In the genomic region with DNA sequence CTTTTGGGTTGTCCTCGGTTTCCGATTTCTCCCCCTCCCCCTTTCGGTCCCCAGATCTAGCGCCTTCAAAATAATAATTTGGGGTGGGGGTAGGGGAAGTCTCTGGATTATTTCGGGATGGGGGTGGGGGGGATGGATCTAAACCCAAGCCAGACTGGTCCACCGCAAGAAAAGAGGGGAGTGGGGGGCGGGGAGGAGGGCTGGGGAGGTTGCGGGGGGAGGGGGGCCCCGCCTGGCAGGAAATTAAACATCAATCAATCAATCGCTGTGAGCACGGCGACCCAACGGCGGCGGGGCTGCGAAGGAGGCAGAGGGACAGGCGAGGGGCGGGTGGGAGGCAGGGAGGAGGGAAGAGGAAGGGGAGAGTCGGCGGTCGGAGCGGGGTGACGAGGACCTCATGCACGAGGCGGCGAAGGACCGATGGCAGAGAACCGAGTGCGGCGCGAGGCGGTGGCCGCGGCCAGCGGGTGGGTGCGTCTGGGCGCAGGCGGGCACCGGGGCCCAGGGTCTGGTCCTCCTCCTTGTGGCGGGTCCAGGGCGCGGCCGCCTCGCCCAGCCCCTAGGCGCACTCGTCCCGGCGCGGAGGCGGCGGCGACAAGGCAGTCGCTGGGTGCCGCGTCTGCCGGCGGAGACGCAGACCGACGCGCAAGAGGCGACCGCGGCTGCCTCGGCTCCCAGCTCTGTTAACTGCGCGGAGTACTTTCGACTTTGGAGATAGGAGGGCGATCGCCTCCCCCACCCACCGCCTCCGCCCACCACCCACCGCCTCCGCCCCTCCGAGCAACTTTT, we compare ENCODE assay signal across 8 cellular contexts. TPM values are rescaled to one million over a fixed set of nuclear protein-coding genes. Genes with fewer than 3 reads are reported as not detected.
A peak's percentile ranks its signal among the peaks of the same experiment; 100 is the strongest.
DNase-seq lines count a peak whose midpoint lies in the region; ATAC-seq lines count a peak whose summit lies in the region.

No MANE protein-coding gene starts in this region.

- peak; percentile 25 for ATAC-seq in HG02642 (IDR thresholded peaks at IDR 0.05; ENCODE audit: poor library complexity, unreplicated experiment)

- no peaks in the 10 kb centered on the region for H3K36me3 Mint-ChIP-seq in immature natural killer cell
- H3K36me3 Mint-ChIP-seq in stimulated activated naive CD8-positive, alpha-beta T cell treated with anti-CD3 and anti-CD28 coated beads, Interleukin-15, Interleukin-2, amounts not matched to agents 100 ng/mL and 50 ng/mL, for 24 hours (ENCODE audit: low read depth): peaks cover 5% of the 10 kb centered on the region

- peaks cover 0 to 9% (median 5%) of the 10 kb centered on the region in 6 donors for H3K9me3 Mint-ChIP-seq in immature natural killer cell
- peaks cover 5% of the 10 kb centered on the region for H3K9me3 Mint-ChIP-seq in stimulated activated naive CD8-positive, alpha-beta T cell treated with anti-CD3 and anti-CD28 coated beads, Interleukin-15, Interleukin-2, amounts not matched to agents 100 ng/mL and 50 ng/mL, for 24 hours

- peak overlapping the region; percentile 70 to 83 (median 79) for H3K4me3 Mint-ChIP-seq in immature natural killer cell
- H3K4me3 Mint-ChIP-seq in stimulated activated naive CD8-positive, alpha-beta T cell treated with anti-CD3 and anti-CD28 coated beads, Interleukin-15, Interleukin-2, amounts not matched to agents 100 ng/mL and 50 ng/mL, for 24 hours: peak overlapping the region; percentile 67

- peak overlapping the region in 2 of 6 donors; percentile 16 to 28 for H3K27ac Mint-ChIP-seq in immature natural killer cell
- no peak overlapping the region for H3K27ac Mint-ChIP-seq in stimulated activated naive CD8-positive, alpha-beta T cell treated with anti-CD3 and anti-CD28 coated beads, Interleukin-15, Interleukin-2, amounts not matched to agents 100 ng/mL and 50 ng/mL, for 24 hours

- peaks cover 35 to 47% (median 40%) of the 10 kb centered on the region in 3 donors for H3K27me3 Mint-ChIP-seq in immature natural killer cell (ENCODE audit: low read depth in 3 of 3)
- peaks cover 60% of the 10 kb centered on the region for H3K27me3 Mint-ChIP-seq in stimulated activated naive CD8-positive, alpha-beta T cell treated with anti-CD3 and anti-CD28 coated beads, Interleukin-15, Interleukin-2, amounts not matched to agents 100 ng/mL and 50 ng/mL, for 24 hours

- H3K4me1 Mint-ChIP-seq in immature natural killer cell: peaks cover 19 to 32% of the 10 kb centered on the region in 2 donors
- peaks cover 32% of the 10 kb centered on the region for H3K4me1 Mint-ChIP-seq in stimulated activated naive CD8-positive, alpha-beta T cell treated with anti-CD3 and anti-CD28 coated beads, Interleukin-15, Interleukin-2, amounts not matched to agents 100 ng/mL and 50 ng/mL, for 24 hours (ENCODE audit: low read depth)

- DNase-seq in NOMO-1 (lab: John Stamatoyannopoulos, UW; ENCODE audit: unreplicated experiment in 2 of 2) (peak; percentile 51 to 56), NOMO-1 treated with dmso at 0.1 percent for 144 hours (lab: John Stamatoyannopoulos, UW; ENCODE audit: unreplicated experiment) (no peak), NCI-H748 (lab: John Stamatoyannopoulos, UW; ENCODE audit: unreplicated experiment) (peak; percentile 81), astrocyte of the hippocampus (ENCODE audit: low read depth, low spot score) (peak; percentile 75), immature natural killer cell (peak in 2 of 3 donors; percentile 30 to 41)
- no peak for DNase-seq in activated CD4-positive, CD25-positive, alpha-beta regulatory T cell (lab: John Stamatoyannopoulos, UW)

RNA-seq across cellular contexts. Expression of gene SATB2, which starts 0.5 kb away (rescaled TPM):
- under 1 TPM in 1 of 3 donors, not detected in 2; 0.07 TPM for polyA plus RNA-seq in immature natural killer cell

Comparison
In these comparisons a context has a peak if more than half of its experiments do, and no peak if none do; other contexts are left out.
1. DNase-seq: peak in NOMO-1 (2 of 2), NCI-H748 (single experiment), astrocyte of the hippocampus (single experiment) and immature natural killer cell (2 of 3); none in NOMO-1 treated with dmso at 0.1 percent for 144 hours (single experiment) and activated CD4-positive, CD25-positive, alpha-beta regulatory T cell (0 of 4).